1 cellular context compared by ENCODE assay signal in genomic region chr3:184604039-184604955, GRCh38.
TF ChIP-seq lines count a peak whose summit lies in the region.

No MANE protein-coding gene starts in this region.

TF ChIP-seq in HepG2, 621 proteins besides CTCF, POLR2A, EP300 and RAD21 (continued from another document):
- peak; percentile 19; the same call in 1 of the 2 replicates for TF ChIP-seq ZNF687 (CRISPR knock-in tag; IDR thresholded peaks at IDR 0.05)
- no peak for TF ChIP-seq SMARCE1 (IDR thresholded peaks at IDR 0.05; ENCODE audit: borderline replicate concordance)
- no peak for TF ChIP-seq CREM (IDR thresholded peaks at IDR 0.05)
- TF ChIP-seq CREM (CRISPR knock-in tag; IDR thresholded peaks at IDR 0.05), result no peak
- no peak for TF ChIP-seq HOXA9 (CRISPR knock-in tag; IDR thresholded peaks at IDR 0.05; ENCODE audit: borderline replicate concordance)
- TF ChIP-seq ZNF768 (CRISPR knock-in tag; IDR thresholded peaks at IDR 0.05), result peak; percentile 26; the same call in 1 of the 2 replicates
